In genomic region chr11:86145439-86146156, GRCh38 we compare ENCODE assay signal across 17 cellular contexts.
DNase-seq lines count a peak whose midpoint lies in the region; ATAC-seq, FAIRE-seq and TF ChIP-seq lines count a peak whose summit lies in the region.
"Had no signal": no experiment of that assay in that cellular context is flagged by ENCODE, and none has a peak within 500 bp of the region (broad histone marks: within the 10 kb centered on the region; RNA-seq: fewer than 3 reads in every experiment).

No MANE protein-coding gene starts in this region.

- 46% methylated on average over 5 of the region's 5 CpGs for WGBS in hepatocyte (ENCODE audit: low lambda C conversion rate, missing lambda C conversion rate)
- WGBS in small intestine, 3 donors, result 19 to 60% (median 46%) methylated on average over 5 of the region's 5 CpGs

- no peak overlapping the region for H3K4me3 ChIP-seq in hepatocyte
- no peak overlapping the region for H3K4me3 ChIP-seq in small intestine (ENCODE audit: low read depth in 1 of 2, low read length in 2 of 2)
- H3K4me3 ChIP-seq: smooth muscle cell, upper lobe of left lung had no signal

- H4K20me1 ChIP-seq in hepatocyte (ENCODE audit: insufficient read depth, poor library complexity, severe bottlenecking), result no peaks in the 10 kb centered on the region

- FAIRE-seq in small intestine (lab: Jason Lieb, UNC), result no peak

- no peaks in the 10 kb centered on the region for H3K9me2 ChIP-seq in hepatocyte (replicated peaks; ENCODE audit: insufficient read depth)

- ATAC-seq in GM19043 (IDR thresholded peaks at IDR 0.05; ENCODE audit: low read depth, unreplicated experiment), result peak; percentile 56
- peak; percentile 53 for ATAC-seq in HG03460 (IDR thresholded peaks at IDR 0.05; ENCODE audit: unreplicated experiment)
- ATAC-seq in HG03457 (IDR thresholded peaks at IDR 0.05; ENCODE audit: unreplicated experiment), result no peak
- ATAC-seq: activated naive CD8-positive, alpha-beta T cell treated with anti-CD3 and anti-CD28 coated beads, Interleukin-2, amount 50 U/mL, for 24 hours had no signal

- peaks cover 8% of the 10 kb centered on the region for H3K4me1 ChIP-seq in hepatocyte (ENCODE audit: insufficient read depth)
- peaks cover 0 to 10% of the 10 kb centered on the region in 2 donors for H3K4me1 ChIP-seq in small intestine (ENCODE audit: control insufficient read depth in 2 of 2, insufficient read depth in 1 of 2, low read depth in 1 of 2, low read length in 1 of 2)

- peak overlapping the region; percentile 63 for H3K4me2 ChIP-seq in hepatocyte
- H3K4me2 ChIP-seq: smooth muscle cell had no signal

- H3K27me3 ChIP-seq in hepatocyte (no peaks in the 10 kb centered on the region), small intestine (ENCODE audit: control insufficient read depth in 2 of 2, insufficient read depth in 2 of 2, low read length in 2 of 2) (no peaks in the 10 kb centered on the region)
- H3K27me3 ChIP-seq: upper lobe of left lung had no signal

- H3K9me3 ChIP-seq in hepatocyte (ENCODE audit: low read depth), result no peaks in the 10 kb centered on the region
- no peaks in the 10 kb centered on the region for H3K9me3 ChIP-seq in small intestine (ENCODE audit: control insufficient read depth, low read depth)
- H3K9me3 ChIP-seq: upper lobe of left lung had no signal

- no peak for TF ChIP-seq CTCF in hepatocyte (IDR thresholded peaks at IDR 0.05; ENCODE audit: poor library complexity)

- H3K79me2 ChIP-seq in hepatocyte, result no peaks in the 10 kb centered on the region

- peak; percentile 33 for DNase-seq in hepatocyte (ENCODE audit: low spot score)
- peak; percentile 83 for DNase-seq in small intestine
- no peak for DNase-seq in MV-4-11 (lab: John Stamatoyannopoulos, UW)
- DNase-seq in NCI-H2029 (lab: John Stamatoyannopoulos, UW), result no peak
- DNase-seq: activated naive CD8-positive, alpha-beta T cell treated with anti-CD3 and anti-CD28 coated beads, Interleukin-2, amount 50 U/mL, for 24 hours; activated T-cell treated with anti-CD3 and anti-CD28 coated beads, Interleukin-2, amount 50 U/mL, for 48 hours; endodermal cell; foreskin melanocyte; HFFc6; midbrain; SHP77 treated with DMSO at 0.1 percent for 48 hours; stimulated activated naive CD4-positive, alpha-beta T cell; upper lobe of left lung had no signal

- H3K27ac ChIP-seq in hepatocyte, result peak overlapping the region; percentile 16
- peak overlapping the region in 1 of 2 donors; percentile 27 for H3K27ac ChIP-seq in small intestine (ENCODE audit: low read depth in 1 of 2, low read length in 1 of 2)
- H3K27ac ChIP-seq: upper lobe of left lung had no signal

- no peak overlapping the region for H2AFZ ChIP-seq in hepatocyte

- H3K36me3 ChIP-seq in hepatocyte (replicated peaks; ENCODE audit: insufficient read depth, low read depth) (no peaks in the 10 kb centered on the region), small intestine (ENCODE audit: control insufficient read depth in 2 of 2, insufficient read depth in 2 of 2, low read length in 2 of 2) (no peaks in the 10 kb centered on the region)
- H3K36me3 ChIP-seq: upper lobe of left lung had no signal

Comparison
In these comparisons a context has a peak if more than half of its experiments do, and no peak if none do; other contexts are left out.
1. DNase-seq: peak in hepatocyte (single experiment) and small intestine (single experiment); none in MV-4-11 (single experiment) and NCI-H2029 (single experiment).